ENCODE assay signal across 1 cellular context in the genomic region with DNA sequence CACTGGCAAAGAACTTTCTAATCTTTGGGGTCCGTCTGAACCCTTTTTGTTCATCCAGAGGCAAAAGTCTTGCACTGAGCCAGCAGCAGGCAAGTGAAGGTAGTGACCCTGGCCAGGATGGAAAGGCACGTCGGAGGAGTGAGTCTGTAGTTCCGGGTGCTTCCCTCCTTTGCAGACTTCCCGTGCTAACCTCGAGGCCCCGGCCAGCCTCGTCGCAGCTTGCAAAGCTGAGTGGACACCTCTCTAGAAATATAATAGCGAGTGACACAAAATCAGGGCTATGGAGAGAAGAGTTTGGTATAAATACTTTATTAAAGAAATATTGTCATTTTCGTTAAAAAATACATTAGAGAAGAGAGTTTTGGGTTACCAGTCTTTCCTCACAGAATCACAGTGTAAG.
TF ChIP-seq lines count a peak whose summit lies in the region.

No MANE protein-coding gene starts in this region.

TF ChIP-seq in HepG2, 621 proteins besides CTCF, POLR2A, EP300 and RAD21:
- TF ChIP-seq, protein P1, sequence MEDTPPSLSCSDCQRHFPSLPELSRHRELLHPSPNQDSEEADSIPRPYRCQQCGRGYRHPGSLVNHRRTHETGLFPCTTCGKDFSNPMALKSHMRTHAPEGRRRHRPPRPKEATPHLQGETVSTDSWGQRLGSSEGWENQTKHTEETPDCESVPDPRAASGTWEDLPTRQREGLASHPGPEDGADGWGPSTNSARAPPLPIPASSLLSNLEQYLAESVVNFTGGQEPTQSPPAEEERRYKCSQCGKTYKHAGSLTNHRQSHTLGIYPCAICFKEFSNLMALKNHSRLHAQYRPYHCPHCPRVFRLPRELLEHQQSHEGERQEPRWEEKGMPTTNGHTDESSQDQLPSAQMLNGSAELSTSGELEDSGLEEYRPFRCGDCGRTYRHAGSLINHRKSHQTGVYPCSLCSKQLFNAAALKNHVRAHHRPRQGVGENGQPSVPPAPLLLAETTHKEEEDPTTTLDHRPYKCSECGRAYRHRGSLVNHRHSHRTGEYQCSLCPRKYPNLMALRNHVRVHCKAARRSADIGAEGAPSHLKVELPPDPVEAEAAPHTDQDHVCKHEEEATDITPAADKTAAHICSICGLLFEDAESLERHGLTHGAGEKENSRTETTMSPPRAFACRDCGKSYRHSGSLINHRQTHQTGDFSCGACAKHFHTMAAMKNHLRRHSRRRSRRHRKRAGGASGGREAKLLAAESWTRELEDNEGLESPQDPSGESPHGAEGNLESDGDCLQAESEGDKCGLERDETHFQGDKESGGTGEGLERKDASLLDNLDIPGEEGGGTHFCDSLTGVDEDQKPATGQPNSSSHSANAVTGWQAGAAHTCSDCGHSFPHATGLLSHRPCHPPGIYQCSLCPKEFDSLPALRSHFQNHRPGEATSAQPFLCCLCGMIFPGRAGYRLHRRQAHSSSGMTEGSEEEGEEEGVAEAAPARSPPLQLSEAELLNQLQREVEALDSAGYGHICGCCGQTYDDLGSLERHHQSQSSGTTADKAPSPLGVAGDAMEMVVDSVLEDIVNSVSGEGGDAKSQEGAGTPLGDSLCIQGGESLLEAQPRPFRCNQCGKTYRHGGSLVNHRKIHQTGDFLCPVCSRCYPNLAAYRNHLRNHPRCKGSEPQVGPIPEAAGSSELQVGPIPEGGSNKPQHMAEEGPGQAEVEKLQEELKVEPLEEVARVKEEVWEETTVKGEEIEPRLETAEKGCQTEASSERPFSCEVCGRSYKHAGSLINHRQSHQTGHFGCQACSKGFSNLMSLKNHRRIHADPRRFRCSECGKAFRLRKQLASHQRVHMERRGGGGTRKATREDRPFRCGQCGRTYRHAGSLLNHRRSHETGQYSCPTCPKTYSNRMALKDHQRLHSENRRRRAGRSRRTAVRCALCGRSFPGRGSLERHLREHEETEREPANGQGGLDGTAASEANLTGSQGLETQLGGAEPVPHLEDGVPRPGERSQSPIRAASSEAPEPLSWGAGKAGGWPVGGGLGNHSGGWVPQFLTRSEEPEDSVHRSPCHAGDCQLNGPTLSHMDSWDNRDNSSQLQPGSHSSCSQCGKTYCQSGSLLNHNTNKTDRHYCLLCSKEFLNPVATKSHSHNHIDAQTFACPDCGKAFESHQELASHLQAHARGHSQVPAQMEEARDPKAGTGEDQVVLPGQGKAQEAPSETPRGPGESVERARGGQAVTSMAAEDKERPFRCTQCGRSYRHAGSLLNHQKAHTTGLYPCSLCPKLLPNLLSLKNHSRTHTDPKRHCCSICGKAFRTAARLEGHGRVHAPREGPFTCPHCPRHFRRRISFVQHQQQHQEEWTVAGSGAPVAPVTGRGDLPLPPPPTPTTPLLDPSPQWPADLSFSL (CRISPR knock-in tag; IDR thresholded peaks at IDR 0.05): no peak
- TF ChIP-seq RBM22 (optimal IDR thresholded peaks at IDR 0.05; ENCODE audit: low read length): peak; percentile 58
